Comparison of ENCODE assay signal across 23 cellular contexts in the genomic region with DNA sequence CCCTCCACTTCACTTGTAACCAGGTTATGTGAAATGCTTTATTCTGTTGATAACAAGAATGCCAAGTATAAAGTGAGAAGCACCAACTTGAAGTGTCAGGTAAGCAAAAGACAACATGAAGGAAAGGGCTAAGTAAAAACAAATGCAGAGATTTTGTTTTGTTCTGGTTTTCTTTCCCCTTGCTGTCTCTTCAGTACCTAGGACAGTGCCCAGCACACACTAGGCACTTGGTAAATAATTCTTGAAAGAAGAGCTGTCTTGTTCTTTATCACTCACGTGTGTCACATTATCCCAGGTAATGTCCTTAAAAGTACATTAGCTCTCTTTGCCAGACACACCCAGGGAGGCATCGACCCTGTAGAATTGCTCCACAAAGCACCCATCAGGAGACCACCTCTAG.
"Had no signal": no experiment of that assay in that cellular context is flagged by ENCODE, and none has a peak within 500 bp of the region (broad histone marks: within the 10 kb centered on the region; RNA-seq: fewer than 3 reads in every experiment).

No MANE protein-coding gene starts in this region.

- H2AFZ ChIP-seq: PC-9 had no signal

- H3K4me2 ChIP-seq: PC-9 had no signal

- H3K36me3 ChIP-seq: SJSA1 had no signal

- H3K27ac ChIP-seq: HL-60, PC-9, SJSA1, SK-N-MC had no signal

- H3K4me3 ChIP-seq: PC-9, SJSA1, SK-N-MC had no signal

- H3K4me1 ChIP-seq: SJSA1 had no signal

- H3K9me3 ChIP-seq: SJSA1 had no signal

- DNase-seq: KBM-7, MV-4-11, NCI-H1048, NCI-H1105 treated with DMSO at 0.1 percent for 48 hours, NCI-H1417 treated with DMSO at 0.1 percent for 48 hours, NCI-H146, NCI-H1694 treated with DMSO at 0.1 percent for 48 hours, NCI-H1930, NCI-H2081, NCI-H2107, NCI-H2227 treated with DMSO at 0.1 percent for 48 hours, NCI-H524, NCI-H526 treated with DMSO at 0.1 percent for 48 hours, NCI-H774, OCI-M1, PC-9, Right ventricle myocardium superior, RPMI8226, SIG-M5, T-helper 1 cell had no signal

- H3K27me3 ChIP-seq: SJSA1 had no signal
